In genomic region chr19:39506944-39507714, GRCh38 we compare ENCODE assay signal across 2 cellular contexts.
TF ChIP-seq lines count a peak whose summit lies in the region.

No MANE protein-coding gene starts in this region.

TF ChIP-seq in SK-N-SH, 30 proteins besides CTCF, POLR2A, EP300 and RAD21 (continues in another document):
- 0 out of 2 replicates have a peak, but pooled peaks have one; percentile 5 for TF ChIP-seq RCOR1 (IDR thresholded peaks at IDR 0.05; ENCODE audit: low read length)
- TF ChIP-seq FOXM1 (IDR thresholded peaks at IDR 0.05; ENCODE audit: low read depth), result no peak
- peak; percentile 21; the same call in 1 of the 2 replicates for TF ChIP-seq SIN3A (IDR thresholded peaks at IDR 0.05; ENCODE audit: borderline replicate concordance, low read depth, low read length)
- no peak for TF ChIP-seq SMC3 (IDR thresholded peaks at IDR 0.05; ENCODE audit: low read depth, low read length)
- TF ChIP-seq ELF1 (IDR thresholded peaks at IDR 0.05), result no peak
- TF ChIP-seq MEF2A (IDR thresholded peaks at IDR 0.05; ENCODE audit: borderline replicate concordance, low read depth), result no peak
- no peak for TF ChIP-seq FOXJ3 (CRISPR knock-in tag; IDR thresholded peaks at IDR 0.05)
- no peak for TF ChIP-seq RFX5 (IDR thresholded peaks at IDR 0.05; ENCODE audit: low read length)
- TF ChIP-seq TAF1 (IDR thresholded peaks at IDR 0.05; ENCODE audit: borderline replicate concordance, low read depth, low read length), result peak; percentile 18; the same call in 1 of the 2 replicates
- TF ChIP-seq GATA2 (CRISPR knock-in tag; IDR thresholded peaks at IDR 0.05), result no peak
- TF ChIP-seq FOSL2 (IDR thresholded peaks at IDR 0.05; ENCODE audit: borderline replicate concordance, low read depth), result no peak
- TF ChIP-seq GABPA (IDR thresholded peaks at IDR 0.05; ENCODE audit: low read depth), result no peak
- no peak for TF ChIP-seq IRF3 (IDR thresholded peaks at IDR 0.05; ENCODE audit: low read depth, low read length)
- TF ChIP-seq USF2 (IDR thresholded peaks at IDR 0.05; ENCODE audit: borderline replicate concordance, low read depth, low read length), result peak; percentile 23; the same call in 1 of the 2 replicates
- TF ChIP-seq TEAD4 (IDR thresholded peaks at IDR 0.05; ENCODE audit: borderline replicate concordance, insufficient read depth), result no peak
- TF ChIP-seq CHD2 (IDR thresholded peaks at IDR 0.05; ENCODE audit: low read length, partially characterized antibody), result no peak
- peak; percentile 52; the same call in 1 of the 2 replicates for TF ChIP-seq POLR2AphosphoS5 (IDR thresholded peaks at IDR 0.05; ENCODE audit: low read depth, low read length)
- TF ChIP-seq NRF1 (IDR thresholded peaks at IDR 0.05; ENCODE audit: low read depth, low read length), result peak; percentile 79
- no peak for TF ChIP-seq EZH2phosphoT487 (IDR thresholded peaks at IDR 0.05; ENCODE audit: borderline replicate concordance, low read depth)
- no peak for TF ChIP-seq JUND (IDR thresholded peaks at IDR 0.05)
- TF ChIP-seq RXRA (IDR thresholded peaks at IDR 0.05; ENCODE audit: borderline replicate concordance, low read depth), result no peak
- peak; percentile 81 for TF ChIP-seq MXI1 (IDR thresholded peaks at IDR 0.05; ENCODE audit: low read depth, low read length)
- no peak for TF ChIP-seq TCF12 (IDR thresholded peaks at IDR 0.05)
- TF ChIP-seq USF1 (IDR thresholded peaks at IDR 0.05; ENCODE audit: borderline replicate concordance, low read depth), result peak; percentile 41
- TF ChIP-seq ZBTB33 (IDR thresholded peaks at IDR 0.05; ENCODE audit: borderline replicate concordance, low read depth), result no peak
- no peak; the same call in 1 of the 2 replicates for TF ChIP-seq PBX3 (IDR thresholded peaks at IDR 0.05)
- TF ChIP-seq NFIC (IDR thresholded peaks at IDR 0.05; ENCODE audit: borderline replicate concordance), result no peak
- TF ChIP-seq YY1 (IDR thresholded peaks at IDR 0.05; ENCODE audit: low read depth), result no peak
- peak; percentile 98 for TF ChIP-seq MAX (IDR thresholded peaks at IDR 0.05; ENCODE audit: low read depth)

TF ChIP-seq in K562, 482 proteins besides CTCF, POLR2A, EP300 and RAD21 (continues in another document):
- TF ChIP-seq ZNF311 (CRISPR knock-in tag; IDR thresholded peaks at IDR 0.05), result no peak
- TF ChIP-seq KAT8 (IDR thresholded peaks at IDR 0.05; ENCODE audit: low read depth), result no peak
- TF ChIP-seq ATF1 (CRISPR knock-in tag; IDR thresholded peaks at IDR 0.05), result no peak
- TF ChIP-seq ATF1 (tag; IDR thresholded peaks at IDR 0.05), result 0 out of 2 replicates have a peak, but pooled peaks have one; percentile 24
- TF ChIP-seq MYC (IDR thresholded peaks at IDR 0.05; ENCODE audit: low read depth, low read length), result peak; percentile 73
- TF ChIP-seq MYC (CRISPR knock-in tag; IDR thresholded peaks at IDR 0.05; ENCODE audit: borderline replicate concordance, low read depth), result no peak
- TF ChIP-seq ESRRA (IDR thresholded peaks at IDR 0.05; ENCODE audit: borderline replicate concordance, low read depth), result peak; percentile 13; the same call in 1 of the 2 replicates
- no peak for TF ChIP-seq BCLAF1 (IDR thresholded peaks at IDR 0.05; ENCODE audit: borderline replicate concordance in 1 of 2, control insufficient read depth in 1 of 2, low read depth in 2 of 2, low read length in 1 of 2)
- peak; percentile 76 for TF ChIP-seq NFIC (IDR thresholded peaks at IDR 0.05)
- 0 out of 2 replicates have a peak, but pooled peaks have one; percentile 23 for TF ChIP-seq ZNF263 (CRISPR knock-in tag; IDR thresholded peaks at IDR 0.05; ENCODE audit: borderline replicate concordance)
- TF ChIP-seq KDM1A (IDR thresholded peaks at IDR 0.05), result peak; percentile 55 to 61; a peak in 3 of 4 replicates
- no peak for TF ChIP-seq ZFPM2 (CRISPR knock-in tag; IDR thresholded peaks at IDR 0.05)
- peak; percentile 63; the same call in 1 of the 2 replicates for TF ChIP-seq KDM2B (CRISPR knock-in tag; IDR thresholded peaks at IDR 0.05)
- no peak; the same call in 1 of the 2 replicates for TF ChIP-seq TEAD4 (IDR thresholded peaks at IDR 0.05; ENCODE audit: low read length)
- peak; percentile 79; the same call in 1 of the 2 replicates for TF ChIP-seq TEAD4 (CRISPR knock-in tag; IDR thresholded peaks at IDR 0.05; ENCODE audit: borderline replicate concordance)
- peak; percentile 59 for TF ChIP-seq USF2 (CRISPR knock-in tag; IDR thresholded peaks at IDR 0.05)
- TF ChIP-seq ZNF511 (CRISPR knock-in tag; IDR thresholded peaks at IDR 0.05), result peak; percentile 83; the same call in 1 of the 2 replicates
- TF ChIP-seq HDAC1 (IDR thresholded peaks at IDR 0.05), result peak in 1 of 2 experiments; percentile 61; a peak in 2 of 4 replicates
- TF ChIP-seq SAFB (IDR thresholded peaks at IDR 0.05; ENCODE audit: borderline replicate concordance, low read depth, low read length), result peak; percentile 40; the same call in 1 of the 2 replicates
- 0 out of 2 replicates have a peak, but pooled peaks have one; percentile 73 for TF ChIP-seq ZNF644 (tag; IDR thresholded peaks at IDR 0.05; ENCODE audit: low read depth)
- peak in 1 of 2 experiments; percentile 76; a peak in 2 of 4 replicates for TF ChIP-seq NONO (IDR thresholded peaks at IDR 0.05; ENCODE audit: low read depth in 2 of 2, low read length in 1 of 2)
- TF ChIP-seq ZNF655 (CRISPR knock-in tag; IDR thresholded peaks at IDR 0.05), result no peak
- peak; percentile 81; the same call in 1 of the 2 replicates for TF ChIP-seq ZNF232 (CRISPR knock-in tag; IDR thresholded peaks at IDR 0.05)
- TF ChIP-seq GTF2E2 (tag; IDR thresholded peaks at IDR 0.05), result no peak
- TF ChIP-seq CBFA2T3 (IDR thresholded peaks at IDR 0.05), result no peak
- TF ChIP-seq MTA3 (IDR thresholded peaks at IDR 0.05; ENCODE audit: borderline replicate concordance), result 0 out of 2 replicates have a peak, but pooled peaks have one; percentile 54
- TF ChIP-seq THAP7 (CRISPR knock-in tag; IDR thresholded peaks at IDR 0.05), result no peak
- TF ChIP-seq PCBP1 (IDR thresholded peaks at IDR 0.05; ENCODE audit: low read depth, low read length, poor library complexity, severe bottlenecking), result no peak
- TF ChIP-seq SOX6 (IDR thresholded peaks at IDR 0.05), result peak; percentile 32; the same call in 1 of the 2 replicates
- TF ChIP-seq ZBTB11 (CRISPR knock-in tag; IDR thresholded peaks at IDR 0.05), result peak in 1 of 3 experiments; percentile 73; a peak in 2 of 6 replicates
- TF ChIP-seq CREM (IDR thresholded peaks at IDR 0.05; ENCODE audit: low read depth), result 0 out of 2 replicates have a peak, but pooled peaks have one; percentile 28
- peak; percentile 96 for TF ChIP-seq MAX (CRISPR knock-in tag; IDR thresholded peaks at IDR 0.05)
- TF ChIP-seq SIN3B (IDR thresholded peaks at IDR 0.05; ENCODE audit: low read depth), result peak; percentile 54
- TF ChIP-seq DMBX1 (CRISPR knock-in tag; IDR thresholded peaks at IDR 0.05; ENCODE audit: borderline replicate concordance), result peak; percentile 68; the same call in 1 of the 2 replicates
- peak; percentile 59; the same call in 1 of the 2 replicates for TF ChIP-seq MXI1 (IDR thresholded peaks at IDR 0.05; ENCODE audit: low read depth, low read length)
- peak; percentile 90 for TF ChIP-seq KLF1 (tag; IDR thresholded peaks at IDR 0.05)
- TF ChIP-seq HDGF (IDR thresholded peaks at IDR 0.05), result no peak
- no peak for TF ChIP-seq GABPB1 (CRISPR knock-in tag; IDR thresholded peaks at IDR 0.05)
- TF ChIP-seq RCOR1 (IDR thresholded peaks at IDR 0.05; ENCODE audit: borderline replicate concordance in 1 of 2, low read depth in 2 of 2, low read length in 2 of 2), result peak in 1 of 2 experiments; percentile 38; a peak in 1 of 4 replicates
- peak; percentile 81 for TF ChIP-seq SMAD4 (CRISPR knock-in tag; conservative IDR thresholded peaks at IDR 0.05)
- TF ChIP-seq NR3C1 (CRISPR knock-in tag; IDR thresholded peaks at IDR 0.05), result peak; percentile 96
- TF ChIP-seq TSC22D4 (tag; IDR thresholded peaks at IDR 0.05), result no peak
- no peak for TF ChIP-seq CREB3 (tag; conservative IDR thresholded peaks at IDR 0.05; ENCODE audit: low read depth)
- 0 out of 2 replicates have a peak, but pooled peaks have one; percentile 5 for TF ChIP-seq ETS1 (conservative IDR thresholded peaks at IDR 0.05; ENCODE audit: control insufficient read depth, low read depth, low read length)
